ENCODE assay signal across 8 cellular contexts in genomic region chr1:156214024-156214748, GRCh38. TPM values are rescaled to one million over a fixed set of nuclear protein-coding genes. Genes with fewer than 3 reads are reported as not detected.
A peak's percentile ranks its signal among the peaks of the same experiment; 100 is the strongest.
DNase-seq lines count a peak whose midpoint lies in the region; ATAC-seq and TF ChIP-seq lines count a peak whose summit lies in the region.

No MANE protein-coding gene starts in this region.

- peaks cover 36 to 53% (median 50%) of the 10 kb centered on the region in 3 donors for H3K4me1 Mint-ChIP-seq in CD8-positive, alpha-beta memory T cell
- H3K4me1 Mint-ChIP-seq in brain (peaks cover 31% of the 10 kb centered on the region), naive B cell (peaks cover 21 to 43% (median 24%) of the 10 kb centered on the region in 3 donors)

- POLR2A ChIA-PET in CD8-positive, alpha-beta memory T cell (lab: Charles Lee): no interaction called here

- H3K27ac ChIP-seq in CD8-positive, alpha-beta memory T cell (ENCODE audit: low read depth, low read length): peak overlapping the region; percentile 93

- H3K27me3 ChIP-seq in CD8-positive, alpha-beta memory T cell (ENCODE audit: insufficient read depth, low read length, poor library complexity, severe bottlenecking): no peaks in the 10 kb centered on the region

- peaks cover 8% of the 10 kb centered on the region for H3K36me3 ChIP-seq in CD8-positive, alpha-beta memory T cell (ENCODE audit: insufficient read depth, low read length)

- H3K27me3 Mint-ChIP-seq in CD8-positive, alpha-beta memory T cell: no peaks in the 10 kb centered on the region
- peaks cover 12% of the 10 kb centered on the region for H3K27me3 Mint-ChIP-seq in brain
- no peaks in the 10 kb centered on the region for H3K27me3 Mint-ChIP-seq in naive B cell

- H3K9me3 Mint-ChIP-seq in CD8-positive, alpha-beta memory T cell: no peaks in the 10 kb centered on the region
- H3K9me3 Mint-ChIP-seq in brain: peaks cover 0 to 5% (median 0%) of the 10 kb centered on the region in 5 experiments
- no peaks in the 10 kb centered on the region for H3K9me3 Mint-ChIP-seq in naive B cell

- TF ChIP-seq CTCF in brain (conservative IDR thresholded peaks at IDR 0.05): no peak

- CTCF ChIA-PET in CD8-positive, alpha-beta memory T cell (lab: Charles Lee): interaction anchor here (1.4 to 3.1 kb wide), 4 partner anchors 10 to 84 kb away, joined by 3 to 27 read pairs (median 14); partner anchors contain the start of gene SLC25A44

- H3K9me3 ChIP-seq in CD8-positive, alpha-beta memory T cell (ENCODE audit: low read length): no peaks in the 10 kb centered on the region

- ATAC-seq in naive B cell (ENCODE audit: low read depth in 2 of 2): no peak
- ATAC-seq in GM21423 (IDR thresholded peaks at IDR 0.05; ENCODE audit: unreplicated experiment): no peak
- ATAC-seq in GM19351 (IDR thresholded peaks at IDR 0.05; ENCODE audit: unreplicated experiment): no peak
- ATAC-seq in HG03108 (IDR thresholded peaks at IDR 0.05; ENCODE audit: unreplicated experiment): no peak

- H3K4me3 Mint-ChIP-seq in CD8-positive, alpha-beta memory T cell: peak overlapping the region; percentile 72 to 99 (median 85)
- H3K4me3 Mint-ChIP-seq in brain (peak overlapping the region; percentile 83 to 96 (median 96)), naive B cell (peak overlapping the region; percentile 42 to 100 (median 81))

- H3K27ac Mint-ChIP-seq in CD8-positive, alpha-beta memory T cell: peak overlapping the region; percentile 74 to 99 (median 90)
- H3K27ac Mint-ChIP-seq in brain (peak overlapping the region; percentile 70 to 100 (median 92)), naive B cell (peak overlapping the region; percentile 41 to 98 (median 92))

- in situ Hi-C loops in G401 (cut with HindIII; ENCODE audit: low sequenced_read_pairs): no loop called here

- no peak for DNase-seq in CD8-positive, alpha-beta memory T cell
- DNase-seq in M059J (ENCODE audit: low read depth) (peak; percentile 91), naive B cell (no peak), G401 (ENCODE audit: low spot score) (no peak)

- peak overlapping the region; percentile 14 for H3K4me3 ChIP-seq in CD8-positive, alpha-beta memory T cell (ENCODE audit: low read length)

- H3K4me1 ChIP-seq in CD8-positive, alpha-beta memory T cell (ENCODE audit: insufficient read depth, low read length): peaks cover 37% of the 10 kb centered on the region

- peaks cover 0 to 48% (median 5%) of the 10 kb centered on the region in 3 donors for H3K36me3 Mint-ChIP-seq in CD8-positive, alpha-beta memory T cell
- H3K36me3 Mint-ChIP-seq in brain (peaks cover 37% of the 10 kb centered on the region), naive B cell (peaks cover 0 to 3% of the 10 kb centered on the region in 2 donors)

RNA-seq across cellular contexts. Expression of gene PMF1, which starts 1.4 kb away (rescaled TPM):
- 10 to 100 TPM; 85.9 to 88.3 TPM for total RNA-seq in CD8-positive, alpha-beta memory T cell
- 83.3 TPM for polyA plus RNA-seq in CD8-positive, alpha-beta memory T cell
- total RNA-seq in M059J (2014; rRNA removed; shearing (Covaris generic)): 96.1 and 109 TPM in 2 replicates
- polyA plus RNA-seq in brain (ENCODE audit: insufficient read depth, low read depth, low replicate concordance): 108 TPM
- 100 to 1,000 TPM; 107 to 157 (median 115) TPM for polyA plus RNA-seq in naive B cell (ENCODE audit: low read depth in 6 of 6)
- 97.2 and 127 TPM in 2 replicates for total RNA-seq in G401 (2014; rRNA removed; shearing (Covaris generic))

RNA-seq across cellular contexts. Expression of gene SLC25A44, which starts 20.3 kb away (rescaled TPM):
- total RNA-seq in CD8-positive, alpha-beta memory T cell: 10 to 100 TPM; 30.8 to 32.4 TPM
- 21.4 TPM for polyA plus RNA-seq in CD8-positive, alpha-beta memory T cell
- 18.5 and 25.8 TPM in 2 replicates for total RNA-seq in M059J (2014; rRNA removed; shearing (Covaris generic))
- 30.4 TPM for polyA plus RNA-seq in brain (ENCODE audit: insufficient read depth, low read depth, low replicate concordance)
- 10 to 100 TPM in 4 of 6 donors, 1 to 10 TPM in 1, not detected in 1; 9.3 to 16.8 (median 12.9) TPM for polyA plus RNA-seq in naive B cell (ENCODE audit: low read depth in 6 of 6)
- 7.3 and 11.9 TPM in 2 replicates for total RNA-seq in G401 (2014; rRNA removed; shearing (Covaris generic))

RNA-seq across cellular contexts. Expression of gene BGLAP, which starts 27.8 kb away (rescaled TPM):
- 1 to 10 TPM in 1 of 2 experiments, under 1 TPM in 1; 0.97 to 1.5 TPM for total RNA-seq in CD8-positive, alpha-beta memory T cell
- not detected for polyA plus RNA-seq in CD8-positive, alpha-beta memory T cell
- not detected in 2 replicates for total RNA-seq in M059J (2014; rRNA removed; shearing (Covaris generic))
- 2.9 TPM for polyA plus RNA-seq in brain (ENCODE audit: insufficient read depth, low read depth, low replicate concordance)
- 1 to 10 TPM in 1 of 6 donors, not detected in 5; 1.1 TPM for polyA plus RNA-seq in naive B cell (ENCODE audit: low read depth in 6 of 6)
- total RNA-seq in G401 (2014; rRNA removed; shearing (Covaris generic)): not detected in 2 replicates

RNA-seq across cellular contexts. Expression of gene PAQR6, which starts 33.7 kb away (rescaled TPM):
- 1 to 10 TPM; 1.9 TPM for total RNA-seq in CD8-positive, alpha-beta memory T cell
- 0.53 TPM for polyA plus RNA-seq in CD8-positive, alpha-beta memory T cell
- total RNA-seq in M059J (2014; rRNA removed; shearing (Covaris generic)): 0.37 and 1.0 TPM in 2 replicates
- 319 TPM for polyA plus RNA-seq in brain (ENCODE audit: insufficient read depth, low read depth, low replicate concordance)
- polyA plus RNA-seq in naive B cell (ENCODE audit: low read depth in 6 of 6): not detected
- total RNA-seq in G401 (2014; rRNA removed; shearing (Covaris generic)): 0.07 and 2.0 TPM in 2 replicates
